Comparison of ENCODE assay signal across 1 cellular context in genomic region chr3:42287423-42287822, GRCh38.
TF ChIP-seq lines count a peak whose summit lies in the region.
"Not testable (repeated sequence)": the region's sequence is repeated elsewhere in the genome, so short reads cannot be mapped to it uniquely, and the experiment has no call there.

No MANE protein-coding gene starts in this region.

TF ChIP-seq in HepG2, 621 proteins besides CTCF, POLR2A, EP300 and RAD21 (continued from another document):
- TF ChIP-seq, protein P1, sequence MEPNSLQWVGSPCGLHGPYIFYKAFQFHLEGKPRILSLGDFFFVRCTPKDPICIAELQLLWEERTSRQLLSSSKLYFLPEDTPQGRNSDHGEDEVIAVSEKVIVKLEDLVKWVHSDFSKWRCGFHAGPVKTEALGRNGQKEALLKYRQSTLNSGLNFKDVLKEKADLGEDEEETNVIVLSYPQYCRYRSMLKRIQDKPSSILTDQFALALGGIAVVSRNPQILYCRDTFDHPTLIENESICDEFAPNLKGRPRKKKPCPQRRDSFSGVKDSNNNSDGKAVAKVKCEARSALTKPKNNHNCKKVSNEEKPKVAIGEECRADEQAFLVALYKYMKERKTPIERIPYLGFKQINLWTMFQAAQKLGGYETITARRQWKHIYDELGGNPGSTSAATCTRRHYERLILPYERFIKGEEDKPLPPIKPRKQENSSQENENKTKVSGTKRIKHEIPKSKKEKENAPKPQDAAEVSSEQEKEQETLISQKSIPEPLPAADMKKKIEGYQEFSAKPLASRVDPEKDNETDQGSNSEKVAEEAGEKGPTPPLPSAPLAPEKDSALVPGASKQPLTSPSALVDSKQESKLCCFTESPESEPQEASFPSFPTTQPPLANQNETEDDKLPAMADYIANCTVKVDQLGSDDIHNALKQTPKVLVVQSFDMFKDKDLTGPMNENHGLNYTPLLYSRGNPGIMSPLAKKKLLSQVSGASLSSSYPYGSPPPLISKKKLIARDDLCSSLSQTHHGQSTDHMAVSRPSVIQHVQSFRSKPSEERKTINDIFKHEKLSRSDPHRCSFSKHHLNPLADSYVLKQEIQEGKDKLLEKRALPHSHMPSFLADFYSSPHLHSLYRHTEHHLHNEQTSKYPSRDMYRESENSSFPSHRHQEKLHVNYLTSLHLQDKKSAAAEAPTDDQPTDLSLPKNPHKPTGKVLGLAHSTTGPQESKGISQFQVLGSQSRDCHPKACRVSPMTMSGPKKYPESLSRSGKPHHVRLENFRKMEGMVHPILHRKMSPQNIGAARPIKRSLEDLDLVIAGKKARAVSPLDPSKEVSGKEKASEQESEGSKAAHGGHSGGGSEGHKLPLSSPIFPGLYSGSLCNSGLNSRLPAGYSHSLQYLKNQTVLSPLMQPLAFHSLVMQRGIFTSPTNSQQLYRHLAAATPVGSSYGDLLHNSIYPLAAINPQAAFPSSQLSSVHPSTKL (CRISPR knock-in tag; IDR thresholded peaks at IDR 0.05), result peak; percentile 48; the same call in 1 of the 2 replicates
- TF ChIP-seq SOX13, FOXA1 (IDR thresholded peaks at IDR 0.05): not testable (repeated sequence)
- 0 out of 4 replicates have a peak, but pooled peaks of 1 of the 2 experiments have one; percentile 17 for TF ChIP-seq SOX13 (CRISPR knock-in tag; conservative IDR thresholded peaks at IDR 0.05 in 1 of 2, IDR thresholded peaks at IDR 0.05 in 1 of 2)
- 0 out of 2 replicates have a peak, but pooled peaks have one; percentile 53 for TF ChIP-seq FOXK1 (CRISPR knock-in tag; IDR thresholded peaks at IDR 0.05; ENCODE audit: borderline replicate concordance, low read depth)
- TF ChIP-seq ZNF687 (CRISPR knock-in tag; IDR thresholded peaks at IDR 0.05), result peak; percentile 44
- TF ChIP-seq FOXA1 (CRISPR knock-in tag; IDR thresholded peaks at IDR 0.05), result peak; percentile 86
- TF ChIP-seq, protein P2, sequence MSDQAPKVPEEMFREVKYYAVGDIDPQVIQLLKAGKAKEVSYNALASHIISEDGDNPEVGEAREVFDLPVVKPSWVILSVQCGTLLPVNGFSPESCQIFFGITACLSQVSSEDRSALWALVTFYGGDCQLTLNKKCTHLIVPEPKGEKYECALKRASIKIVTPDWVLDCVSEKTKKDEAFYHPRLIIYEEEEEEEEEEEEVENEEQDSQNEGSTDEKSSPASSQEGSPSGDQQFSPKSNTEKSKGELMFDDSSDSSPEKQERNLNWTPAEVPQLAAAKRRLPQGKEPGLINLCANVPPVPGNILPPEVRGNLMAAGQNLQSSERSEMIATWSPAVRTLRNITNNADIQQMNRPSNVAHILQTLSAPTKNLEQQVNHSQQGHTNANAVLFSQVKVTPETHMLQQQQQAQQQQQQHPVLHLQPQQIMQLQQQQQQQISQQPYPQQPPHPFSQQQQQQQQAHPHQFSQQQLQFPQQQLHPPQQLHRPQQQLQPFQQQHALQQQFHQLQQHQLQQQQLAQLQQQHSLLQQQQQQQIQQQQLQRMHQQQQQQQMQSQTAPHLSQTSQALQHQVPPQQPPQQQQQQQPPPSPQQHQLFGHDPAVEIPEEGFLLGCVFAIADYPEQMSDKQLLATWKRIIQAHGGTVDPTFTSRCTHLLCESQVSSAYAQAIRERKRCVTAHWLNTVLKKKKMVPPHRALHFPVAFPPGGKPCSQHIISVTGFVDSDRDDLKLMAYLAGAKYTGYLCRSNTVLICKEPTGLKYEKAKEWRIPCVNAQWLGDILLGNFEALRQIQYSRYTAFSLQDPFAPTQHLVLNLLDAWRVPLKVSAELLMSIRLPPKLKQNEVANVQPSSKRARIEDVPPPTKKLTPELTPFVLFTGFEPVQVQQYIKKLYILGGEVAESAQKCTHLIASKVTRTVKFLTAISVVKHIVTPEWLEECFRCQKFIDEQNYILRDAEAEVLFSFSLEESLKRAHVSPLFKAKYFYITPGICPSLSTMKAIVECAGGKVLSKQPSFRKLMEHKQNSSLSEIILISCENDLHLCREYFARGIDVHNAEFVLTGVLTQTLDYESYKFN (CRISPR knock-in tag; conservative IDR thresholded peaks at IDR 0.05), result peak; percentile 37; the same call in 1 of the 2 replicates
- TF ChIP-seq ZNF501 (CRISPR knock-in tag; IDR thresholded peaks at IDR 0.05), result peak; percentile 44; the same call in 1 of the 2 replicates
- peak; percentile 52; the same call in 1 of the 2 replicates for TF ChIP-seq HIC2 (CRISPR knock-in tag; IDR thresholded peaks at IDR 0.05; ENCODE audit: low read depth)
- TF ChIP-seq, protein P3, sequence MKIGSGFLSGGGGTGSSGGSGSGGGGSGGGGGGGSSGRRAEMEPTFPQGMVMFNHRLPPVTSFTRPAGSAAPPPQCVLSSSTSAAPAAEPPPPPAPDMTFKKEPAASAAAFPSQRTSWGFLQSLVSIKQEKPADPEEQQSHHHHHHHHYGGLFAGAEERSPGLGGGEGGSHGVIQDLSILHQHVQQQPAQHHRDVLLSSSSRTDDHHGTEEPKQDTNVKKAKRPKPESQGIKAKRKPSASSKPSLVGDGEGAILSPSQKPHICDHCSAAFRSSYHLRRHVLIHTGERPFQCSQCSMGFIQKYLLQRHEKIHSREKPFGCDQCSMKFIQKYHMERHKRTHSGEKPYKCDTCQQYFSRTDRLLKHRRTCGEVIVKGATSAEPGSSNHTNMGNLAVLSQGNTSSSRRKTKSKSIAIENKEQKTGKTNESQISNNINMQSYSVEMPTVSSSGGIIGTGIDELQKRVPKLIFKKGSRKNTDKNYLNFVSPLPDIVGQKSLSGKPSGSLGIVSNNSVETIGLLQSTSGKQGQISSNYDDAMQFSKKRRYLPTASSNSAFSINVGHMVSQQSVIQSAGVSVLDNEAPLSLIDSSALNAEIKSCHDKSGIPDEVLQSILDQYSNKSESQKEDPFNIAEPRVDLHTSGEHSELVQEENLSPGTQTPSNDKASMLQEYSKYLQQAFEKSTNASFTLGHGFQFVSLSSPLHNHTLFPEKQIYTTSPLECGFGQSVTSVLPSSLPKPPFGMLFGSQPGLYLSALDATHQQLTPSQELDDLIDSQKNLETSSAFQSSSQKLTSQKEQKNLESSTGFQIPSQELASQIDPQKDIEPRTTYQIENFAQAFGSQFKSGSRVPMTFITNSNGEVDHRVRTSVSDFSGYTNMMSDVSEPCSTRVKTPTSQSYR (CRISPR knock-in tag; IDR thresholded peaks at IDR 0.05; ENCODE audit: borderline replicate concordance), result peak; percentile 96
- 0 out of 2 replicates have a peak, but pooled peaks have one; percentile 23 for TF ChIP-seq SOX5 (CRISPR knock-in tag; IDR thresholded peaks at IDR 0.05; ENCODE audit: borderline replicate concordance)
- peak; percentile 60; the same call in 1 of the 2 replicates for TF ChIP-seq SP5 (CRISPR knock-in tag; IDR thresholded peaks at IDR 0.05; ENCODE audit: borderline replicate concordance, low read depth)
- TF ChIP-seq ZNF292 (CRISPR knock-in tag; IDR thresholded peaks at IDR 0.05; ENCODE audit: borderline replicate concordance, low read depth), result 0 out of 2 replicates have a peak, but pooled peaks have one; percentile 46
- peak; percentile 82 for TF ChIP-seq FOXA3 (CRISPR knock-in tag; IDR thresholded peaks at IDR 0.05)
- TF ChIP-seq, protein P4, sequence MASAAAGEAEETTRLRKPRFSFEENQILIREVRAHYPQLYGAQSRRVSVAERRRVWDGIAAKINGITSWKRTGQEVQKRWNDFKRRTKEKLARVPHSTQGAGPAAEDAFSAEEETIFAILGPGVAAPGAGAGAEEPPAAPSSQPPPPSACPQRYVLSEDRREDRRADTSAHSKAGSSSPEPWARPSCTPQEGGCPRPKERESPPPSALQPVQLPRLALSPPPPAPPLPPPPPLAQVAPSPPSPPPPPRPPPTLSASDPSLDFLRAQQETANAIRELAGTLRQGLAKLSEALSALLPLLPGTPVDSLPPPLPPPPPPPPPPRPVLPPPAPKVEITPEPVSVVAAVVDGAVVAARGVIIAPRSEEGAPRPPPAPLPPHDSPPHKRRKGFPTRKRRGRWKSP (CRISPR knock-in tag; IDR thresholded peaks at IDR 0.05), result 0 out of 2 replicates have a peak, but pooled peaks have one; percentile 43
- TF ChIP-seq GATAD2A (CRISPR knock-in tag; IDR thresholded peaks at IDR 0.05), result 0 out of 2 replicates have a peak, but pooled peaks have one; percentile 46
- peak; percentile 50; the same call in 1 of the 2 replicates for TF ChIP-seq ZMYM4 (CRISPR knock-in tag; IDR thresholded peaks at IDR 0.05)
- peak; percentile 55; the same call in 1 of the 2 replicates for TF ChIP-seq ZNF891 (CRISPR knock-in tag; IDR thresholded peaks at IDR 0.05)
- TF ChIP-seq ZNF614 (CRISPR knock-in tag; IDR thresholded peaks at IDR 0.05; ENCODE audit: borderline replicate concordance), result 0 out of 2 replicates have a peak, but pooled peaks have one; percentile 23
